In the genomic region with DNA sequence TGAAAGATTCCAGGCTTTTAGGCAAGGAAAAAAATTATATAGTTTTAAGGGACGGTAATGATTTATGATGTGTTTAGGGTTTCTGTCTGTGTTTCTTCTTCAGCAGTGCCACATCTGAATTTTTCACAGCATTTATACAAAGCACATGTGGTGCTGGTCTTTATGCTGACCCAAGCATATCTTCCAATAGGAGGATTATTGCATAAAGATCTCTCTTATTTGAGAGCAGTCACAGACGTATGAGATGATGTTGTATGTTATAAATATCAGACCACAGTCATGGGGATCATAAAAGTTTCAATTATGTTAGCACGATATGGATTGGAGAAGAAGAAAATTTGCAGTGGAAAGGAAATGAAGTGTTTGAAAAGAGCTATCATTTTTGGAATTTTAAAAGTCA, we compare ENCODE assay signal across 31 cellular contexts.
"Had no signal": no experiment of that assay in that cellular context is flagged by ENCODE, and none has a peak within 500 bp of the region (broad histone marks: within the 10 kb centered on the region; RNA-seq: fewer than 3 reads in every experiment).

No MANE protein-coding gene starts in this region.

- H3K4me3 ChIP-seq: ascending aorta, cardiac muscle cell had no signal

- FAIRE-seq: bronchial epithelial cell, TTC549 had no signal

- H3K27ac ChIP-seq: ascending aorta, cardiac muscle cell, WERI-Rb-1 had no signal

- ATAC-seq: activated CD4-positive, alpha-beta T cell treated with anti-CD3 and anti-CD28 coated beads for 36 hours; activated CD4-positive, CD25-positive, alpha-beta regulatory T cell treated with anti-CD3 and anti-CD28 coated beads, Interleukin-2, amount 50 U/mL, for 24 hours; activated CD8-positive, alpha-beta memory T cell treated with anti-CD3 and anti-CD28 coated beads, Interleukin-2, amount 10 ng/mL, durations not matched to agents 7 days and 5 days; activated CD8-positive, alpha-beta T cell treated with anti-CD3 and anti-CD28 coated beads, Interleukin-2, amount 10 ng/mL, durations not matched to agents 7 days and 5 days; activated naive CD8-positive, alpha-beta T cell treated with anti-CD3 and anti-CD28 coated beads, Interleukin-2, amount 50 U/mL, for 24 hours had no signal

- DNase-seq: activated CD4-positive, alpha-beta memory T cell treated with anti-CD3 and anti-CD28 coated beads, Interleukin-2, amount 10 ng/mL, durations not matched to agents 7 days and 5 days; activated CD4-positive, alpha-beta T cell treated with anti-CD3 and anti-CD28 coated beads for 1 hour; activated CD4-positive, alpha-beta T cell treated with anti-CD3 and anti-CD28 coated beads for 36 hours; activated CD4-positive, alpha-beta T cell treated with anti-CD3 and anti-CD28 coated beads for 48 hours; activated CD4-positive, alpha-beta T cell treated with anti-CD3 and anti-CD28 coated beads, Interleukin-2, amount 10 ng/mL, durations not matched to agents 7 days and 5 days; activated CD4-positive, alpha-beta T cell treated with anti-CD3 and anti-CD28 coated beads, Interleukin-2, amount 50 U/mL, for 48 hours; activated CD4-positive, CD25-positive, alpha-beta regulatory T cell; activated CD8-positive, alpha-beta memory T cell treated with anti-CD3 and anti-CD28 coated beads for 24 hours; activated CD8-positive, alpha-beta memory T cell treated with anti-CD3 and anti-CD28 coated beads, Interleukin-2, amount 10 ng/mL, durations not matched to agents 7 days and 5 days; activated CD8-positive, alpha-beta memory T cell treated with anti-CD3 and anti-CD28 coated beads, Interleukin-2, amount 50 U/mL, for 48 hours; activated CD8-positive, alpha-beta T cell treated with anti-CD3 and anti-CD28 coated beads, Interleukin-2, amount 10 ng/mL, durations not matched to agents 7 days and 5 days; activated effector memory CD4-positive, alpha-beta T cell treated with Interleukin-2 at 50 U/mL for 16 hours; activated gamma-delta T cell; activated naive CD4-positive, alpha-beta T cell treated with anti-CD3 and anti-CD28 coated beads, Interleukin-2, amount 10 ng/mL, durations not matched to agents 7 days and 5 days; activated naive CD4-positive, alpha-beta T cell treated with Interleukin-2 at 50 U/mL for 16 hours; activated naive CD8-positive, alpha-beta T cell treated with anti-CD3 and anti-CD28 coated beads, Interleukin-2, amount 10 ng/mL, durations not matched to agents 7 days and 5 days; activated naive CD8-positive, alpha-beta T cell treated with anti-CD3 and anti-CD28 coated beads, Interleukin-2, amount 50 U/mL, for 24 hours; activated T-cell treated with anti-CD3 and anti-CD28 coated beads, Interleukin-2, amount 50 U/mL, for 24 hours; activated T-cell treated with anti-CD3 and anti-CD28 coated beads, Interleukin-2, amount 50 U/mL, for 48 hours; amygdala; anterior cingulate cortex; cerebellar nuclear complex; T-helper 1 cell; T-helper 2 cell; T-helper 9 cell; WERI-Rb-1 had no signal

- H3K4me1 ChIP-seq: ascending aorta had no signal
